16 cellular contexts compared by ENCODE assay signal in the genomic region with DNA sequence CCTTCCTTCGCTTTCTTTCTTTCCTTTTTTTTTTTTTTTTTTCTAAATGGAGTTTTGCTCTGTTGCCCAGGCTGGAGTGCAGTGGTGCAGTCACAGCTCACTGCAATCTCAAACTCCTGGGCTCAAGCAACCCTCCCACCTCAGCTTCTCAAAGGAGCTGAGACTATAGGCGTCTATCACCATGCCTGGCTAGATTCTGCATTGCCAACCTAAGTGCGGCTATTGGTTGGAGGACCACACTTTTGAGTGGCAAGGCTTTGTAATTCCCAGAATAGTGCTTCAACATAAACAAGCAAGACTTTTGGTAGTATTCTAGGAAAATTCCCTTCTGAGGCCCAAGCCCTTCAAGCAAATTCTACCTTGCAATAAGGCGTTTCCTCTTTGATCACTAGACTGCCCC.
A peak's percentile ranks its signal among the peaks of the same experiment; 100 is the strongest.
DNase-seq lines count a peak whose midpoint lies in the region; ATAC-seq and TF ChIP-seq lines count a peak whose summit lies in the region.
"Had no signal": no experiment of that assay in that cellular context is flagged by ENCODE, and none has a peak within 500 bp of the region (broad histone marks: within the 10 kb centered on the region; RNA-seq: fewer than 3 reads in every experiment).

No MANE protein-coding gene starts in this region.

- H3K27me3 ChIP-seq in esophagus squamous epithelium (no peaks in the 10 kb centered on the region), Peyer's patch (no peaks in the 10 kb centered on the region)

- WGBS in esophagus squamous epithelium, 2 donors, result 83 to 88% methylated on average over 3 to 4 of the region's 4 CpGs

- H3K27ac ChIP-seq in esophagus squamous epithelium (peak overlapping the region in 3 of 4 donors; percentile 67 to 75 (median 70)), Peyer's patch (no peak overlapping the region)
- H3K27ac ChIP-seq: neutrophil had no signal

- intact Hi-C loops in esophagus squamous epithelium (cut with DNase I), result no loop called here

- peak overlapping the region; percentile 75 to 83 for H3K4me3 Mint-ChIP-seq in activated T-cell treated with anti-CD3 and anti-CD28 coated beads, Interleukin-2, amount 50 U/mL, for 72 hours
- no peak overlapping the region for H3K4me3 Mint-ChIP-seq in activated T-cell treated with anti-CD3 and anti-CD28 coated beads, Interleukin-2, amount 50 U/mL, for 24 hours
- H3K4me3 Mint-ChIP-seq in T-helper 1 cell treated with Interleukin-12 subunit alpha and Interleukin-12 subunit beta and Interleukin-4 antibody, amounts not matched to agents 30 μg/mL and 1 μg/mL, for 36 hours, result peak overlapping the region; percentile 18
- no peak overlapping the region for H3K4me3 Mint-ChIP-seq in stimulated activated naive B cell treated with anti-CD40 and anti-IgM and Interleukin-4, amounts not matched to agents 10 μg/mL and 1 μg/mL and 100 μg/mL, for 72 hours

- H3K4me1 ChIP-seq in esophagus squamous epithelium (peaks cover 11 to 58% (median 25%) of the 10 kb centered on the region in 3 donors), Peyer's patch (peaks cover 0 to 11% (median 4%) of the 10 kb centered on the region in 4 donors)

- peaks cover 0 to 3% of the 10 kb centered on the region in 2 donors for H3K36me3 Mint-ChIP-seq in activated T-cell treated with anti-CD3 and anti-CD28 coated beads, Interleukin-2, amount 50 U/mL, for 72 hours (ENCODE audit: insufficient read depth in 2 of 2)
- no peaks in the 10 kb centered on the region for H3K36me3 Mint-ChIP-seq in activated T-cell treated with anti-CD3 and anti-CD28 coated beads, Interleukin-2, amount 50 U/mL, for 24 hours (ENCODE audit: low read depth)
- no peaks in the 10 kb centered on the region for H3K36me3 Mint-ChIP-seq in T-helper 1 cell treated with Interleukin-12 subunit alpha and Interleukin-12 subunit beta and Interleukin-4 antibody, amounts not matched to agents 30 μg/mL and 1 μg/mL, for 36 hours (ENCODE audit: low read depth)
- H3K36me3 Mint-ChIP-seq in stimulated activated naive B cell treated with anti-CD40 and anti-IgM and Interleukin-4, amounts not matched to agents 10 μg/mL and 1 μg/mL and 100 μg/mL, for 72 hours, result no peaks in the 10 kb centered on the region

- no peak for TF ChIP-seq CTCF in esophagus squamous epithelium (IDR thresholded peaks at IDR 0.05)
- TF ChIP-seq CTCF in Peyer's patch (IDR thresholded peaks at IDR 0.05), result no peak

- H3K27me3 Mint-ChIP-seq in activated T-cell treated with anti-CD3 and anti-CD28 coated beads, Interleukin-2, amount 50 U/mL, for 72 hours (ENCODE audit: low read depth), result no peaks in the 10 kb centered on the region
- H3K27me3 Mint-ChIP-seq in activated T-cell treated with anti-CD3 and anti-CD28 coated beads, Interleukin-2, amount 50 U/mL, for 24 hours, result no peaks in the 10 kb centered on the region
- no peaks in the 10 kb centered on the region for H3K27me3 Mint-ChIP-seq in T-helper 1 cell treated with Interleukin-12 subunit alpha and Interleukin-12 subunit beta and Interleukin-4 antibody, amounts not matched to agents 30 μg/mL and 1 μg/mL, for 36 hours (ENCODE audit: low read depth)
- no peaks in the 10 kb centered on the region for H3K27me3 Mint-ChIP-seq in stimulated activated naive B cell treated with anti-CD40 and anti-IgM and Interleukin-4, amounts not matched to agents 10 μg/mL and 1 μg/mL and 100 μg/mL, for 72 hours

- H3K9me3 ChIP-seq in esophagus squamous epithelium, result no peaks in the 10 kb centered on the region
- H3K9me3 ChIP-seq in Peyer's patch, result no peaks in the 10 kb centered on the region
- H3K9me3 ChIP-seq: neutrophil had no signal

- TF ChIP-seq POLR2A in esophagus squamous epithelium (IDR thresholded peaks at IDR 0.05), result no peak
- no peak for TF ChIP-seq POLR2A in Peyer's patch (IDR thresholded peaks at IDR 0.05)

- no peak overlapping the region for H3K4me3 ChIP-seq in esophagus squamous epithelium
- H3K4me3 ChIP-seq in Peyer's patch, result no peak overlapping the region
- H3K4me3 ChIP-seq: K562 had no signal

- no peak for ATAC-seq in activated T-cell treated with anti-CD3 and anti-CD28 coated beads, Interleukin-2, amount 50 U/mL, for 72 hours (replicated peaks in 1 of 2)
- no peak for ATAC-seq in stimulated activated naive B cell treated with anti-CD40 and anti-IgM and Interleukin-4, amounts not matched to agents 10 μg/mL and 1 μg/mL and 100 μg/mL, for 72 hours (replicated peaks)
- no peak for ATAC-seq in HG02588 (IDR thresholded peaks at IDR 0.05; ENCODE audit: unreplicated experiment)
- ATAC-seq: K562, Panc1 had no signal

- peak overlapping the region; percentile 91 for H3K27ac Mint-ChIP-seq in activated T-cell treated with anti-CD3 and anti-CD28 coated beads, Interleukin-2, amount 50 U/mL, for 72 hours
- no peak overlapping the region for H3K27ac Mint-ChIP-seq in activated T-cell treated with anti-CD3 and anti-CD28 coated beads, Interleukin-2, amount 50 U/mL, for 24 hours
- peak overlapping the region; percentile 78 for H3K27ac Mint-ChIP-seq in T-helper 1 cell treated with Interleukin-12 subunit alpha and Interleukin-12 subunit beta and Interleukin-4 antibody, amounts not matched to agents 30 μg/mL and 1 μg/mL, for 36 hours
- H3K27ac Mint-ChIP-seq in stimulated activated naive B cell treated with anti-CD40 and anti-IgM and Interleukin-4, amounts not matched to agents 10 μg/mL and 1 μg/mL and 100 μg/mL, for 72 hours, result peak overlapping the region; percentile 61

- no peaks in the 10 kb centered on the region for H3K9me3 Mint-ChIP-seq in activated T-cell treated with anti-CD3 and anti-CD28 coated beads, Interleukin-2, amount 50 U/mL, for 72 hours
- no peaks in the 10 kb centered on the region for H3K9me3 Mint-ChIP-seq in activated T-cell treated with anti-CD3 and anti-CD28 coated beads, Interleukin-2, amount 50 U/mL, for 24 hours
- no peaks in the 10 kb centered on the region for H3K9me3 Mint-ChIP-seq in T-helper 1 cell treated with Interleukin-12 subunit alpha and Interleukin-12 subunit beta and Interleukin-4 antibody, amounts not matched to agents 30 μg/mL and 1 μg/mL, for 36 hours
- no peaks in the 10 kb centered on the region for H3K9me3 Mint-ChIP-seq in stimulated activated naive B cell treated with anti-CD40 and anti-IgM and Interleukin-4, amounts not matched to agents 10 μg/mL and 1 μg/mL and 100 μg/mL, for 72 hours

- DNase-seq in activated T-cell treated with anti-CD3 and anti-CD28 coated beads, Interleukin-2, amount 50 U/mL, for 72 hours, result peak; percentile 18 to 19
- no peak for DNase-seq in activated T-cell treated with anti-CD3 and anti-CD28 coated beads, Interleukin-2, amount 50 U/mL, for 24 hours
- DNase-seq in esophagus squamous epithelium (lab: John Stamatoyannopoulos, UW) (no peak), NCI-H446 treated with DMSO at 0.1 percent for 48 hours (lab: John Stamatoyannopoulos, UW) (no peak), Peyer's patch (no peak)
- DNase-seq in stimulated activated naive B cell treated with anti-CD40 and anti-IgM and Interleukin-4, amounts not matched to agents 10 μg/mL and 1 μg/mL and 100 μg/mL, for 72 hours, result no peak
- DNase-seq: amniotic stem cell; NCI-H2081 treated with DMSO at 0.1 percent for 48 hours; stimulated activated CD4-positive, alpha-beta T cell treated with anti-CD3 and anti-CD28 coated beads, Interleukin-15, amount 100 ng/mL, for 24 hours; stimulated activated CD8-positive, alpha-beta memory T cell treated with anti-CD3 and anti-CD28 coated beads, Interleukin-4, amount 100 ng/mL, for 48 hours; T-helper 9 cell had no signal

- H3K36me3 ChIP-seq in esophagus squamous epithelium, result no peaks in the 10 kb centered on the region
- H3K36me3 ChIP-seq in Peyer's patch, result no peaks in the 10 kb centered on the region
- H3K36me3 ChIP-seq: neutrophil had no signal

- H3K4me1 Mint-ChIP-seq in activated T-cell treated with anti-CD3 and anti-CD28 coated beads, Interleukin-2, amount 50 U/mL, for 72 hours (ENCODE audit: low read depth), result peaks cover 69% of the 10 kb centered on the region
- peaks cover 65% of the 10 kb centered on the region for H3K4me1 Mint-ChIP-seq in activated T-cell treated with anti-CD3 and anti-CD28 coated beads, Interleukin-2, amount 50 U/mL, for 24 hours (ENCODE audit: low read depth)
- H3K4me1 Mint-ChIP-seq in T-helper 1 cell treated with Interleukin-12 subunit alpha and Interleukin-12 subunit beta and Interleukin-4 antibody, amounts not matched to agents 30 μg/mL and 1 μg/mL, for 36 hours (ENCODE audit: low read depth), result peaks cover 34% of the 10 kb centered on the region
- peaks cover 28 to 45% of the 10 kb centered on the region in 2 donors for H3K4me1 Mint-ChIP-seq in stimulated activated naive B cell treated with anti-CD40 and anti-IgM and Interleukin-4, amounts not matched to agents 10 μg/mL and 1 μg/mL and 100 μg/mL, for 72 hours

Comparison
In these comparisons a context has a peak if more than half of its experiments do, and no peak if none do; other contexts are left out.
1. DNase-seq: peak in activated T-cell treated with anti-CD3 and anti-CD28 coated beads, Interleukin-2, amount 50 U/mL, for 72 hours (2 of 2); none in activated T-cell treated with anti-CD3 and anti-CD28 coated beads, Interleukin-2, amount 50 U/mL, for 24 hours (single experiment), esophagus squamous epithelium (single experiment), stimulated activated naive B cell treated with anti-CD40 and anti-IgM and Interleukin-4, amounts not matched to agents 10 μg/mL and 1 μg/mL and 100 μg/mL, for 72 hours (single experiment), NCI-H446 treated with DMSO at 0.1 percent for 48 hours (single experiment) and Peyer's patch (0 of 3).
2. H3K4me3 Mint-ChIP-seq: peak in activated T-cell treated with anti-CD3 and anti-CD28 coated beads, Interleukin-2, amount 50 U/mL, for 72 hours (2 of 2) and T-helper 1 cell treated with Interleukin-12 subunit alpha and Interleukin-12 subunit beta and Interleukin-4 antibody, amounts not matched to agents 30 μg/mL and 1 μg/mL, for 36 hours (single experiment); none in activated T-cell treated with anti-CD3 and anti-CD28 coated beads, Interleukin-2, amount 50 U/mL, for 24 hours (single experiment) and stimulated activated naive B cell treated with anti-CD40 and anti-IgM and Interleukin-4, amounts not matched to agents 10 μg/mL and 1 μg/mL and 100 μg/mL, for 72 hours (0 of 2).
3. H3K27ac ChIP-seq: peak in esophagus squamous epithelium (3 of 4); none in Peyer's patch (0 of 4).